In the genomic region with DNA sequence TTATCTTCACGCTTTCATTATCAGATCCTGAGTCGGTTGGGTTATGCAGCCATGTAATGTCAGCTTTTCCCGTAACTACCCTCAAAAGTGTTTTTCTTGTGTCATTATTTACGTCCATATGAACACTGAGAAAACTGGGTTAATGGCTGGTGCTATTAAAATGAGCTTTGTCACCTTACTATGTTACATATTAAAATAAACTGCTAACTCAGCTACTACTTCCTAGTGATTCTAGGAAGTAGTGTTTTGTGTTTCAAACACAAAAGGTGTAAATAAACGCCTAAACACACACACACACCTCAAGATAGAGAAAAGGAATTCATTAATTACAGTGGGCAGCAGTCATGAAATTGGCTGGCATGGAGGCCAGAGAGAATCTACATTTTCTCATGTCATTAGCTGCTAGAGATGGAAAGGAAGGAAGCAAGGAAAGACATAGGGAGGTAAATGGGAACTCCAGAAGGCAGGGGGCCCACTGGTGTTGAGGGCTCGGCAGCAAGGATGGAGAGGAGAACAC, we compare ENCODE assay signal across 8 cellular contexts. TPM values are rescaled to one million over a fixed set of nuclear protein-coding genes. Genes with fewer than 3 reads are reported as not detected.
A peak's percentile ranks its signal among the peaks of the same experiment; 100 is the strongest.
DNase-seq lines count a peak whose midpoint lies in the region; ATAC-seq, FAIRE-seq and TF ChIP-seq lines count a peak whose summit lies in the region.

No MANE protein-coding gene starts in this region.

- peaks cover 8 to 21% (median 16%) of the 10 kb centered on the region in 3 donors for H3K4me1 Mint-ChIP-seq in CD8-positive, alpha-beta memory T cell
- peaks cover 5 to 17% of the 10 kb centered on the region in 2 donors for H3K4me1 Mint-ChIP-seq in effector memory CD8-positive, alpha-beta T cell (ENCODE audit: low read depth in 2 of 2)

- no peaks in the 10 kb centered on the region for H3K9me3 Mint-ChIP-seq in CD8-positive, alpha-beta memory T cell
- no peaks in the 10 kb centered on the region for H3K9me3 Mint-ChIP-seq in effector memory CD8-positive, alpha-beta T cell

- H3K27ac Mint-ChIP-seq in CD8-positive, alpha-beta memory T cell: no peak overlapping the region
- no peak overlapping the region for H3K27ac Mint-ChIP-seq in effector memory CD8-positive, alpha-beta T cell

- peak overlapping the region; percentile 79 for H2AFZ ChIP-seq in neuron (ENCODE audit: low read depth, low read length)

- FAIRE-seq in GM12891 (lab: Jason Lieb, UNC): no peak

- H3K27ac ChIP-seq in CD8-positive, alpha-beta memory T cell (ENCODE audit: low read depth, low read length): peak overlapping the region; percentile 87

- no peak for TF ChIP-seq POLR2A in GM12891 (IDR thresholded peaks at IDR 0.05; ENCODE audit: low read depth, low read length)

- POLR2A ChIA-PET in CD8-positive, alpha-beta memory T cell (lab: Charles Lee): interaction anchor here (0.7 to 1.9 kb wide), 10 partner anchors 11 to 340 kb away, joined by 3 to 12 read pairs (median 5); a partner anchor contains a TSS

- H3K27me3 Mint-ChIP-seq in CD8-positive, alpha-beta memory T cell: no peaks in the 10 kb centered on the region
- no peaks in the 10 kb centered on the region for H3K27me3 Mint-ChIP-seq in effector memory CD8-positive, alpha-beta T cell

- peaks cover 18% of the 10 kb centered on the region for H3K4me1 ChIP-seq in CD8-positive, alpha-beta memory T cell (ENCODE audit: insufficient read depth, low read length)
- H3K4me1 ChIP-seq in neuron (ENCODE audit: insufficient read depth, low read length): peaks cover 21% of the 10 kb centered on the region

- H3K27me3 ChIP-seq in CD8-positive, alpha-beta memory T cell (ENCODE audit: insufficient read depth, low read length, poor library complexity, severe bottlenecking): no peaks in the 10 kb centered on the region
- no peaks in the 10 kb centered on the region for H3K27me3 ChIP-seq in neuron (ENCODE audit: insufficient read depth, low read length)

- no peak overlapping the region for H3K4me3 Mint-ChIP-seq in CD8-positive, alpha-beta memory T cell
- H3K4me3 Mint-ChIP-seq in effector memory CD8-positive, alpha-beta T cell: no peak overlapping the region

- peak overlapping the region; percentile 92 for H3K4me3 ChIP-seq in CD8-positive, alpha-beta memory T cell (ENCODE audit: low read length)
- H3K4me3 ChIP-seq in neuron (ENCODE audit: low read length): peak overlapping the region; percentile 89

- peak; percentile 11 for ATAC-seq in effector memory CD8-positive, alpha-beta T cell (replicated peaks)
- ATAC-seq in HG03520 (IDR thresholded peaks at IDR 0.05; ENCODE audit: unreplicated experiment): no peak

- no peaks in the 10 kb centered on the region for H3K36me3 ChIP-seq in CD8-positive, alpha-beta memory T cell (ENCODE audit: insufficient read depth, low read length)
- H3K36me3 ChIP-seq in neuron (ENCODE audit: insufficient read depth, low read length): peaks cover 20% of the 10 kb centered on the region

- no peak for DNase-seq in CD8-positive, alpha-beta memory T cell
- DNase-seq in HS-27A (ENCODE audit: low read depth) (peak; percentile 57), GM12891 (ENCODE audit: insufficient read length, low spot score) (no peak)
- DNase-seq in effector memory CD8-positive, alpha-beta T cell: no peak
- no peak for DNase-seq in stimulated activated CD8-positive, alpha-beta memory T cell treated with anti-CD3 and anti-CD28 coated beads, Interleukin-4, amount 100 ng/mL, for 48 hours
- no peak for DNase-seq in activated CD8-positive, alpha-beta memory T cell treated with anti-CD3 and anti-CD28 coated beads, Interleukin-2, amount 50 U/mL, for 48 hours

- CTCF ChIA-PET in CD8-positive, alpha-beta memory T cell (lab: Charles Lee): interaction anchor here (0.7 to 3.5 kb wide), 30 partner anchors 10 to 373 kb away, joined by 3 to 28 read pairs (median 5); a partner anchor contains a TSS

- H3K9me3 ChIP-seq in CD8-positive, alpha-beta memory T cell (ENCODE audit: low read length): no peaks in the 10 kb centered on the region
- H3K9me3 ChIP-seq in neuron (ENCODE audit: low read length): no peaks in the 10 kb centered on the region

- peaks cover 0 to 17% (median 6%) of the 10 kb centered on the region in 3 donors for H3K36me3 Mint-ChIP-seq in CD8-positive, alpha-beta memory T cell
- peaks cover 11% of the 10 kb centered on the region for H3K36me3 Mint-ChIP-seq in effector memory CD8-positive, alpha-beta T cell (ENCODE audit: insufficient read depth)

TF ChIP-seq in GM12891, 5 proteins besides CTCF, POLR2A, EP300 and RAD21:
- TF ChIP-seq TAF1 (IDR thresholded peaks at IDR 0.05; ENCODE audit: low read depth, low read length): no peak
- TF ChIP-seq SPI1 (IDR thresholded peaks at IDR 0.05; ENCODE audit: low read depth, low read length): no peak
- TF ChIP-seq PAX5 (IDR thresholded peaks at IDR 0.05; ENCODE audit: insufficient read depth, low read length, severe bottlenecking): no peak
- no peak for TF ChIP-seq POU2F2 (IDR thresholded peaks at IDR 0.05; ENCODE audit: low read depth, low read length)
- TF ChIP-seq POLR2AphosphoS5 (IDR thresholded peaks at IDR 0.05; ENCODE audit: low read depth, low read length): no peak

RNA-seq across cellular contexts. Expression of a gene that starts 0.7 kb away (rescaled TPM):
- total RNA-seq in CD8-positive, alpha-beta memory T cell: 100 to 1,000 TPM; 191 to 200 TPM
- polyA plus RNA-seq in CD8-positive, alpha-beta memory T cell: 41.3 TPM
- polyA plus RNA-seq in GM12891 (2012; ENCODE audit: low read depth, missing spikeins): 67.7 TPM

RNA-seq across cellular contexts. Expression of a gene that starts 11.0 kb away (rescaled TPM):
- total RNA-seq in CD8-positive, alpha-beta memory T cell: 10 to 100 TPM; 83.6 to 88.8 TPM
- 50.3 TPM for polyA plus RNA-seq in CD8-positive, alpha-beta memory T cell
- polyA plus RNA-seq in GM12891 (2012; ENCODE audit: low read depth, missing spikeins): 26.3 TPM

RNA-seq across cellular contexts. Expression of a gene that starts 27.0 kb away (rescaled TPM):
- total RNA-seq in CD8-positive, alpha-beta memory T cell: 10 to 100 TPM; 43.3 to 48.3 TPM
- polyA plus RNA-seq in CD8-positive, alpha-beta memory T cell: 24.6 TPM
- polyA plus RNA-seq in GM12891 (2012; ENCODE audit: low read depth, missing spikeins): 50.1 TPM

RNA-seq across cellular contexts. Expression of a gene that starts 46.9 kb away (rescaled TPM):
- under 1 TPM; 0.33 TPM for total RNA-seq in CD8-positive, alpha-beta memory T cell
- polyA plus RNA-seq in CD8-positive, alpha-beta memory T cell: 1.0 TPM
- 0.76 TPM for polyA plus RNA-seq in GM12891 (2012; ENCODE audit: low read depth, missing spikeins)

RNA-seq across cellular contexts. Expression of a gene that starts 52.4 kb away (rescaled TPM):
- 1 to 10 TPM in 1 of 2 experiments, under 1 TPM in 1; 0.90 to 1.2 TPM for total RNA-seq in CD8-positive, alpha-beta memory T cell
- polyA plus RNA-seq in CD8-positive, alpha-beta memory T cell: 0.64 TPM
- polyA plus RNA-seq in GM12891 (2012; ENCODE audit: low read depth, missing spikeins): 0.58 TPM
